ENCODE assay signal across 1 cellular context in the genomic region with DNA sequence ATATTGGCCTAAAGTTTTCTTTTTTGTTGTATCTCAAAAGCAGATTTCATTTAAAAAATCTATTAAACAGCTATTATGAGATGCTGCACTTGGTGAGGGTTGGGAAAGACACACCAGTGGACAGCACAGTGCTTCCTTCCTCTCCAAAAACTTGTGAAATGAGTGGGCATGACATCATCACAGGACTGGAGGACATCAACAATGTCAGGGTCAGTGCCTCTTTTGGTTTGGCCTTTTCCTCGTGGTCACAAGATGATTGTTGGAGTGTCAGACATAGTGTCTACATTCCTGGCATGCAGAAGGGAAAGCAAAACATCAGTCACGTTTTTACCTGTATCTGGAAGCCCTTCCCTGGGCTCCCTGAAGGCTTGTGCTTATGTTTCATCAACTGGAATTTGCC.
TF ChIP-seq lines count a peak whose summit lies in the region.

No MANE protein-coding gene starts in this region.

TF ChIP-seq in GM12878, 131 proteins besides CTCF, POLR2A, EP300 and RAD21:
- TF ChIP-seq ATF7 (IDR thresholded peaks at IDR 0.05; ENCODE audit: low read depth) (peak; percentile 72), HDAC6 (IDR thresholded peaks at IDR 0.05; ENCODE audit: unreplicated experiment) (no peak), YY1 (IDR thresholded peaks at IDR 0.05; ENCODE audit: low read depth, low read length) (no peak), NR2F1 (conservative IDR thresholded peaks at IDR 0.05) (peak; percentile 78), IRF4 (IDR thresholded peaks at IDR 0.05; ENCODE audit: low read depth, low read length) (0 out of 2 replicates have a peak, but pooled peaks have one; percentile 43), ETV6 (conservative IDR thresholded peaks at IDR 0.05 in 1 of 2, IDR thresholded peaks at IDR 0.05 in 1 of 2; ENCODE audit: borderline replicate concordance in 1 of 2, low read depth in 1 of 2) (no peak), EZH2 (IDR thresholded peaks at IDR 0.05; ENCODE audit: borderline replicate concordance, control insufficient read depth, low read depth, low read length) (no peak), ZNF207 (IDR thresholded peaks at IDR 0.05; ENCODE audit: borderline replicate concordance) (no peak), IKZF1 (conservative IDR thresholded peaks at IDR 0.05) (peak; percentile 38), BHLHE40 (IDR thresholded peaks at IDR 0.05; ENCODE audit: borderline replicate concordance in 1 of 2, low read depth in 2 of 2, low read length in 1 of 2) (peak in 1 of 2 experiments; percentile 41; a peak in 1 of 4 replicates)
